8 cellular contexts compared by ENCODE assay signal in genomic region chr2:20666364-20667150, GRCh38. TPM values are rescaled to one million over a fixed set of nuclear protein-coding genes. Genes with fewer than 3 reads are reported as not detected.
A peak's percentile ranks its signal among the peaks of the same experiment; 100 is the strongest.
DNase-seq lines count a peak whose midpoint lies in the region; ATAC-seq and TF ChIP-seq lines count a peak whose summit lies in the region.

Gene GDF7, plus strand, starts transcription at chr2:20667144. Its CDS starts 96 bp downstream, at chr2:20667240.

- peaks cover 97% of the 10 kb centered on the region for H3K27me3 ChIP-seq in smooth muscle cell (ENCODE audit: low read depth)

- ATAC-seq in HG02852 (IDR thresholded peaks at IDR 0.05; ENCODE audit: unreplicated experiment) (peak; percentile 34), HG02798 (IDR thresholded peaks at IDR 0.05; ENCODE audit: poor library complexity, unreplicated experiment) (no peak)
- ATAC-seq in activated naive CD4-positive, alpha-beta T cell treated with anti-CD3 and anti-CD28 coated beads, Interleukin-2, amount 50 U/mL, for 72 hours = peak; percentile 23 to 25

- 1% methylated on average over 23 of the region's 80 CpGs for WGBS in smooth muscle cell (ENCODE audit: low lambda C conversion rate)

- peaks cover 0 to 5% of the 10 kb centered on the region in 2 donors for H3K36me3 Mint-ChIP-seq in activated naive CD4-positive, alpha-beta T cell treated with anti-CD3 and anti-CD28 coated beads, Interleukin-2, amount 50 U/mL, for 72 hours

- no peaks in the 10 kb centered on the region for H4K20me1 ChIP-seq in smooth muscle cell (ENCODE audit: low read depth)

- H3K36me3 ChIP-seq in smooth muscle cell (ENCODE audit: low read depth) = no peaks in the 10 kb centered on the region

- H3K9ac ChIP-seq in smooth muscle cell (ENCODE audit: low read depth) = no peak within 1 kb of the TSS

- H2AFZ ChIP-seq in smooth muscle cell (ENCODE audit: low read depth) = peak within 1 kb of the TSS; percentile 8

- no peaks in the 10 kb centered on the region for H3F3A ChIP-seq in smooth muscle cell (ENCODE audit: low read depth)

- H3K9me3 ChIP-seq in smooth muscle cell (replicated peaks; ENCODE audit: low read depth) = no peaks in the 10 kb centered on the region

- H3K27ac ChIP-seq in smooth muscle cell (ENCODE audit: low read depth) = no peak within 1 kb of the TSS

- H3K4me2 ChIP-seq in smooth muscle cell = peak within 1 kb of the TSS; percentile 88

- peak within 1 kb of the TSS; percentile 45 for H3K4me3 ChIP-seq in iPS-11a (ENCODE audit: low read depth, low read length)
- H3K4me3 ChIP-seq in smooth muscle cell = peak within 1 kb of the TSS; percentile 47

- H3K9me3 Mint-ChIP-seq in activated naive CD4-positive, alpha-beta T cell treated with anti-CD3 and anti-CD28 coated beads, Interleukin-2, amount 50 U/mL, for 72 hours = no peaks in the 10 kb centered on the region

- no peaks in the 10 kb centered on the region for H3K79me2 ChIP-seq in smooth muscle cell (ENCODE audit: low read depth)

- H3K27ac Mint-ChIP-seq in activated naive CD4-positive, alpha-beta T cell treated with anti-CD3 and anti-CD28 coated beads, Interleukin-2, amount 50 U/mL, for 72 hours = no peak within 1 kb of the TSS

- DNase-seq in EL = peak; percentile 26
- peak in 1 of 2 donors; percentile 38 for DNase-seq in activated naive CD4-positive, alpha-beta T cell treated with anti-CD3 and anti-CD28 coated beads, Interleukin-2, amount 50 U/mL, for 72 hours (ENCODE audit: low spot score in 2 of 2)
- DNase-seq in smooth muscle cell (lab: John Stamatoyannopoulos, UW; ENCODE audit: unreplicated experiment) = no peak
- no peak for DNase-seq in HUDEP-2 (lab: John Stamatoyannopoulos, UW; ENCODE audit: unreplicated experiment in 76 of 76)
- no peak for DNase-seq in activated CD4-positive, CD25-positive, alpha-beta regulatory T cell (lab: John Stamatoyannopoulos, UW)

- peak; percentile 41 for TF ChIP-seq CTCF in smooth muscle cell (IDR thresholded peaks at IDR 0.05; ENCODE audit: borderline replicate concordance, insufficient read depth, poor library complexity, severe bottlenecking)

- peaks cover 16% of the 10 kb centered on the region for H3K4me1 ChIP-seq in smooth muscle cell (ENCODE audit: low read depth)

RNA-seq across cellular contexts. Expression of gene GDF7, which starts in this region (rescaled TPM):
- under 1 TPM in 1 of 2 donors, not detected in 1; 0.07 TPM for total RNA-seq in activated naive CD4-positive, alpha-beta T cell treated with anti-CD3 and anti-CD28 coated beads, Interleukin-2, amount 50 U/mL, for 72 hours
- total RNA-seq in smooth muscle cell = under 0.01 and 0.27 TPM in 2 replicates
- not detected in 2 replicates for polyA plus RNA-seq in smooth muscle cell

Comparison
In these comparisons a context has a peak if more than half of its experiments do, and no peak if none do; other contexts are left out.
1. Peak in ATAC-seq in activated naive CD4-positive, alpha-beta T cell treated with anti-CD3 and anti-CD28 coated beads, Interleukin-2, amount 50 U/mL, for 72 hours; RNA of the gene not detected or under 1 TPM.